32 cellular contexts compared by ENCODE assay signal in genomic region chr11:80412604-80413003, GRCh38.
"Had no signal": no experiment of that assay in that cellular context is flagged by ENCODE, and none has a peak within 500 bp of the region (broad histone marks: within the 10 kb centered on the region; RNA-seq: fewer than 3 reads in every experiment).

No MANE protein-coding gene starts in this region.

- H3K27me3 Mint-ChIP-seq: activated B cell treated with CpG ODN at 0.5 μM for 24 hours; activated CD8-positive, alpha-beta T cell treated with anti-CD3 and anti-CD28 coated beads for 36 hours; activated naive CD4-positive, alpha-beta T cell treated with anti-CD3 and anti-CD28 coated beads, Interleukin-2, amount 50 U/mL, for 24 hours; activated naive CD8-positive, alpha-beta T cell treated with anti-CD3 and anti-CD28 coated beads for 36 hours; activated naive CD8-positive, alpha-beta T cell treated with anti-CD3 and anti-CD28 coated beads, Interleukin-2, amount 50 U/mL, for 24 hours had no signal

- H3K4me3 ChIP-seq: adrenal gland, body of pancreas, esophagus squamous epithelium, gastroesophageal sphincter had no signal

- H3K27ac ChIP-seq: adrenal gland, body of pancreas, epithelial cell of prostate, esophagus squamous epithelium, gastroesophageal sphincter, WERI-Rb-1 had no signal

- H3K4me1 ChIP-seq: body of pancreas, gastroesophageal sphincter had no signal

- H3K4me1 Mint-ChIP-seq: activated B cell treated with CpG ODN at 0.5 μM for 24 hours; activated naive CD4-positive, alpha-beta T cell treated with anti-CD3 and anti-CD28 coated beads, Interleukin-2, amount 50 U/mL, for 24 hours; activated naive CD8-positive, alpha-beta T cell treated with anti-CD3 and anti-CD28 coated beads for 36 hours; activated naive CD8-positive, alpha-beta T cell treated with anti-CD3 and anti-CD28 coated beads, Interleukin-2, amount 50 U/mL, for 24 hours had no signal

- ATAC-seq: activated CD4-positive, CD25-positive, alpha-beta regulatory T cell treated with anti-CD3 and anti-CD28 coated beads, Interleukin-2, amount 50 U/mL, for 24 hours; activated CD8-positive, alpha-beta T cell treated with anti-CD3 and anti-CD28 coated beads for 36 hours; activated naive CD8-positive, alpha-beta T cell treated with anti-CD3 and anti-CD28 coated beads, Interleukin-2, amount 50 U/mL, for 24 hours; body of pancreas; gastroesophageal sphincter had no signal

- H3K36me3 ChIP-seq: adrenal gland, esophagus squamous epithelium, gastroesophageal sphincter, WERI-Rb-1 had no signal

- H3K27me3 ChIP-seq: adrenal gland, body of pancreas, esophagus squamous epithelium, gastroesophageal sphincter had no signal

- H3K36me3 Mint-ChIP-seq: activated naive CD4-positive, alpha-beta T cell treated with anti-CD3 and anti-CD28 coated beads, Interleukin-2, amount 50 U/mL, for 24 hours; activated naive CD8-positive, alpha-beta T cell treated with anti-CD3 and anti-CD28 coated beads for 36 hours had no signal

- DNase-seq: activated B cell treated with CpG ODN at 0.5 μM for 24 hours; activated CD4-positive, alpha-beta T cell treated with anti-CD3 and anti-CD28 coated beads for 48 hours; activated CD4-positive, alpha-beta T cell treated with anti-CD3 and anti-CD28 coated beads, Interleukin-2, amount 50 U/mL, for 1 hour; activated CD4-positive, alpha-beta T cell treated with anti-CD3 and anti-CD28 coated beads, Interleukin-2, amount 50 U/mL, for 48 hours; activated CD8-positive, alpha-beta memory T cell treated with anti-CD3 and anti-CD28 coated beads for 24 hours; activated CD8-positive, alpha-beta T cell treated with anti-CD3 and anti-CD28 coated beads for 36 hours; activated effector memory CD4-positive, alpha-beta T cell treated with anti-CD3 and anti-CD28 coated beads, Interleukin-2, amount 50 U/mL, for 16 hours; activated naive CD4-positive, alpha-beta T cell treated with anti-CD3 and anti-CD28 coated beads for 36 hours; activated naive CD8-positive, alpha-beta T cell treated with anti-CD3 and anti-CD28 coated beads for 36 hours; activated naive CD8-positive, alpha-beta T cell treated with anti-CD3 and anti-CD28 coated beads, Interleukin-2, amount 50 U/mL, for 24 hours; activated T-cell treated with anti-CD3 and anti-CD28 coated beads, Interleukin-2, amount 50 U/mL, for 1 hour; activated T-cell treated with anti-CD3 and anti-CD28 coated beads, Interleukin-2, amount 50 U/mL, for 48 hours; adrenal gland; amygdala; aorta; body of pancreas; caudate nucleus; cortex of kidney; dermis blood vessel endothelial cell; effector CD4-positive, alpha-beta T cell; esophagus squamous epithelium; foreskin melanocyte; T1000; WERI-Rb-1 had no signal

- H3K27ac Mint-ChIP-seq: activated B cell treated with CpG ODN at 0.5 μM for 24 hours; activated CD8-positive, alpha-beta T cell treated with anti-CD3 and anti-CD28 coated beads for 36 hours; activated naive CD4-positive, alpha-beta T cell treated with anti-CD3 and anti-CD28 coated beads for 36 hours; activated naive CD4-positive, alpha-beta T cell treated with anti-CD3 and anti-CD28 coated beads, Interleukin-2, amount 50 U/mL, for 24 hours; activated naive CD8-positive, alpha-beta T cell treated with anti-CD3 and anti-CD28 coated beads for 36 hours; activated naive CD8-positive, alpha-beta T cell treated with anti-CD3 and anti-CD28 coated beads, Interleukin-2, amount 50 U/mL, for 24 hours; activated T-helper 1 cell treated with anti-CD3 and anti-CD28 coated beads, Interleukin-12 subunit alpha, Interleukin-12 subunit beta, Interleukin-2, Interleukin-4 antibody, amounts not matched to agents 30 ng/mL and 10 ng/mL and 1 ng/mL, durations not matched to agents 14 hours and 24 hours and 36 hours; activated T-helper 2 cell treated with anti-CD3 and anti-CD28 coated beads, Interferon-gamma antibody, Interleukin-2, Interleukin-4, amounts not matched to agents 10 μg/mL and 5 μg/mL and 100 μg/mL, durations not matched to agents 14 hours and 24 hours and 36 hours; T-helper 1 cell treated with Interleukin-12 subunit alpha and Interleukin-12 subunit beta and Interleukin-4 antibody, amounts not matched to agents 30 μg/mL and 1 μg/mL, for 36 hours; T-helper 2 cell treated with Interferon-gamma antibody and Interleukin-4, amounts not matched to agents 5 μg/mL and 100 μg/mL, for 36 hours had no signal

- H3K9me3 ChIP-seq: adrenal gland, body of pancreas had no signal

- H3K4me3 Mint-ChIP-seq: activated B cell treated with CpG ODN at 0.5 μM for 24 hours; activated CD8-positive, alpha-beta T cell treated with anti-CD3 and anti-CD28 coated beads for 36 hours; activated naive CD4-positive, alpha-beta T cell treated with anti-CD3 and anti-CD28 coated beads for 36 hours; activated naive CD4-positive, alpha-beta T cell treated with anti-CD3 and anti-CD28 coated beads, Interleukin-2, amount 50 U/mL, for 24 hours; activated naive CD8-positive, alpha-beta T cell treated with anti-CD3 and anti-CD28 coated beads for 36 hours; activated naive CD8-positive, alpha-beta T cell treated with anti-CD3 and anti-CD28 coated beads, Interleukin-2, amount 50 U/mL, for 24 hours; activated T-helper 1 cell treated with anti-CD3 and anti-CD28 coated beads, Interleukin-12 subunit alpha, Interleukin-12 subunit beta, Interleukin-2, Interleukin-4 antibody, amounts not matched to agents 30 ng/mL and 10 ng/mL and 1 ng/mL, durations not matched to agents 14 hours and 24 hours and 36 hours; T-helper 1 cell treated with Interleukin-12 subunit alpha and Interleukin-12 subunit beta and Interleukin-4 antibody, amounts not matched to agents 30 μg/mL and 1 μg/mL, for 36 hours; T-helper 2 cell treated with Interferon-gamma antibody and Interleukin-4, amounts not matched to agents 5 μg/mL and 100 μg/mL, for 36 hours had no signal
